In genomic region chr4:69984030-69984443, GRCh38 we compare ENCODE assay signal across 9 cellular contexts. TPM values are rescaled to one million over a fixed set of nuclear protein-coding genes. Genes with fewer than 3 reads are reported as not detected.
DNase-seq lines count a peak whose midpoint lies in the region; ATAC-seq and TF ChIP-seq lines count a peak whose summit lies in the region.
"Had no signal": no experiment of that assay in that cellular context is flagged by ENCODE, and none has a peak within 500 bp of the region (broad histone marks: within the 10 kb centered on the region; RNA-seq: fewer than 3 reads in every experiment).

No MANE protein-coding gene starts in this region.

- in situ Hi-C loops in SK-MEL-5 (cut with HindIII; ENCODE audit: low pct_unique_long_range_greater_than_20kb, low sequenced_read_pairs) = no loop called here
- in situ Hi-C loops in GM13977 (cut with MboI; ENCODE audit: low pct_unique_long_range_greater_than_20kb, low sequenced_read_pairs, unreplicated experiment) = no loop called here

- ATAC-seq in HG02885 (IDR thresholded peaks at IDR 0.05; ENCODE audit: poor library complexity, unreplicated experiment) (peak; percentile 82), left colon (peak; percentile 59), HG02981 (IDR thresholded peaks at IDR 0.05; ENCODE audit: unreplicated experiment) (no peak)

- no peak for TF ChIP-seq POLR2A in erythroblast (IDR thresholded peaks at IDR 0.05; ENCODE audit: low read length)

- intact Hi-C loops in left colon (cut with DNase I, micrococcal nuclease) = no loop called here

- TF ChIP-seq CTCF in GM13977 (IDR thresholded peaks at IDR 0.05; ENCODE audit: extremely low read depth, insufficient read depth, missing control alignments) = no peak

- DNase-seq in DMS153 treated with DMSO at 0.1 percent for 48 hours (lab: John Stamatoyannopoulos, UW; ENCODE audit: unreplicated experiment) (peak; percentile 49), SK-MEL-5 (ENCODE audit: low read depth, low spot score) (peak; percentile 2), left colon (no peak), COLO668 (lab: John Stamatoyannopoulos, UW; ENCODE audit: unreplicated experiment) (no peak), GM13977 (ENCODE audit: low spot score) (no peak), erythroblast (lab: John Stamatoyannopoulos, UW) (no peak)
- DNase-seq: activated CD4-positive, alpha-beta T cell treated with anti-CD3 and anti-CD28 coated beads for 4 hours had no signal

RNA-seq across cellular contexts. Expression of gene STATH, which starts 11.7 kb away (rescaled TPM):
- total RNA-seq in SK-MEL-5 (2014; rRNA removed; shearing (Covaris generic)) = 1.1 and 1.6 TPM in 2 replicates
- polyA plus RNA-seq in SK-MEL-5 (2015; cell fraction: cytosol; rRNA removed) = 0.26 TPM in 1 of 2 replicates, not detected in the other
- 0.32 and 0.58 TPM in 2 replicates for polyA plus RNA-seq in SK-MEL-5 (2015; cell fraction: nucleus; rRNA removed)
- not detected for total RNA-seq in left colon

RNA-seq across cellular contexts. Expression of gene CSN2, which starts 18.5 kb away (rescaled TPM):
- not detected in 2 replicates for total RNA-seq in SK-MEL-5 (2014; rRNA removed; shearing (Covaris generic))
- polyA plus RNA-seq in SK-MEL-5 (2015; cell fraction: cytosol; rRNA removed) = not detected in 2 replicates
- not detected in 2 replicates for polyA plus RNA-seq in SK-MEL-5 (2015; cell fraction: nucleus; rRNA removed)
- total RNA-seq in left colon = not detected

RNA-seq across cellular contexts. Expression of gene HTN3, which starts 44.2 kb away (rescaled TPM):
- total RNA-seq in SK-MEL-5 (2014; rRNA removed; shearing (Covaris generic)) = 42.2 and 49.0 TPM in 2 replicates
- 5.2 and 10.1 TPM in 2 replicates for polyA plus RNA-seq in SK-MEL-5 (2015; cell fraction: cytosol; rRNA removed)
- 5.0 and 7.0 TPM in 2 replicates for polyA plus RNA-seq in SK-MEL-5 (2015; cell fraction: nucleus; rRNA removed)
- total RNA-seq in left colon = not detected

RNA-seq across cellular contexts. Expression of gene CSN1S1, which starts 53.2 kb away (rescaled TPM):
- total RNA-seq in SK-MEL-5 (2014; rRNA removed; shearing (Covaris generic)) = not detected in 2 replicates
- polyA plus RNA-seq in SK-MEL-5 (2015; cell fraction: cytosol; rRNA removed) = not detected in 2 replicates
- polyA plus RNA-seq in SK-MEL-5 (2015; cell fraction: nucleus; rRNA removed) = not detected in 2 replicates
- total RNA-seq in left colon = not detected

Comparison
In these comparisons a context has a peak if more than half of its experiments do, and no peak if none do; other contexts are left out.
1. DNase-seq: peak in DMS153 treated with DMSO at 0.1 percent for 48 hours (single experiment) and SK-MEL-5 (single experiment); none in left colon (0 of 2), COLO668 (single experiment), GM13977 (single experiment) and erythroblast (0 of 2).
2. RNA of gene HTN3, which starts 44.2 kb away (total RNA-seq): 42.2 to 49.0 TPM in SK-MEL-5; not detected in left colon; every median in the first group is over 10 times any median in the second.